ENCODE assay signal across 8 cellular contexts in the genomic region with DNA sequence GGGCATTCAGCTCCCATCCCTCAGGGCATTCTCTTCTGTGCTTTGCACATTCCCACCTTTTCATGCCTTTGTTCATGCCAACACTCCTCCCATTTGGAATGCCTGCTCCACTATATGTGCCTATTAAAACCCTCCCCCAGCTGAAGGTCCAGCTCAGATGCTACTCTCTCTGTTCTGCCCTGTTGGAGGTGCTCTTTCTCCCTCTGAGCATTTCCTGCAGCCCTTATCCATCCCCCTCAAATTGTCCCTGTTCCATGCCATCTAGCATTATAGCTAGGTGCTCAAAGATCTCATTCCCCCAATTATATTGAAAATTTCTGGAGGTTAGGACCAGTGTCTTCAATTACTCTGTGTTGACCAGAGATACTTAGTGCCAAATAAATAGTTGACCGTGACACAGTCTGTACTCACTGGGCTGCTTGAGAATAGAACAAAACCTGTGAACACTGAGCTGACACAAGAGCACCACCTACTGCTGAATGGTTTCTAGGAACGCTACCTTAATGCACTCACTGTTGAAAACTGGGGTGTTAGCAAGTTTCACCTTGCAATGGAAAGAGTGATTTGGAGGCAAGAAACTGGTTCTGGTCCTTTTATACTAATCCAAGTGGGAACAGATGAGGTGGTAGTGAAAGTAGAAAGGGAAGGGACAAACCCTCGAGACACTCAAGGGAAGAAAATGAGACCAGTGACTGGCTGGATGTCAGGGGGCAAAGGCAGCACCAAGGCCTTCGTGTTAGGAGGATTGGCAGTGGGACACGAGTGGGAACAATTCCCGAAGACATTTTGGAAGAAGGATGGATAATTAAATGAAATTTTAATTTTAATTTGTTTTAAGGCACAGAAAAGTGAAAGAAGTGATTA.
DNase-seq lines count a peak whose midpoint lies in the region; ATAC-seq and TF ChIP-seq lines count a peak whose summit lies in the region.

No MANE protein-coding gene starts in this region.

- no peak overlapping the region for H3K4me3 ChIP-seq in colonic mucosa

- TF ChIP-seq CTCF in colonic mucosa (IDR thresholded peaks at IDR 0.05) = peak; percentile 36

- H3K4me1 ChIP-seq in colonic mucosa = peaks cover 3% of the 10 kb centered on the region

- H3K27me3 ChIP-seq in colonic mucosa = no peaks in the 10 kb centered on the region

- DNase-seq in NCI-H2081 (lab: John Stamatoyannopoulos, UW) (peak; percentile 52 to 58), NCI-H2081 treated with DMSO at 0.1 percent for 48 hours (lab: John Stamatoyannopoulos, UW) (no peak), NCI-H2227 treated with DMSO at 0.1 percent for 48 hours (lab: John Stamatoyannopoulos, UW) (peak; percentile 7), colonic mucosa (peak; percentile 40), midbrain (lab: John Stamatoyannopoulos, UW) (peak; percentile 22), NCI-H1436 (lab: John Stamatoyannopoulos, UW) (no peak)

- no peak overlapping the region for H3K27ac ChIP-seq in colonic mucosa

- no peak overlapping the region for H3K9ac ChIP-seq in colonic mucosa (ENCODE audit: low read depth in 2 of 2, low read length in 2 of 2)

- intact Hi-C loops in colonic mucosa (cut with DNase I) = loop anchor here (10.0 kb wide), 2 partner anchors 187 to 267 kb away; no protein-coding TSS in a partner anchor

- ATAC-seq in GM19455 (IDR thresholded peaks at IDR 0.05; ENCODE audit: unreplicated experiment) = no peak
- ATAC-seq in activated CD4-positive, CD25-positive, alpha-beta regulatory T cell treated with anti-CD3 and anti-CD28 coated beads, Interleukin-2, amount 50 U/mL, for 24 hours = no peak

- H3K9me3 ChIP-seq in colonic mucosa = no peaks in the 10 kb centered on the region

- no peaks in the 10 kb centered on the region for H3K36me3 ChIP-seq in colonic mucosa

Comparison
In these comparisons a context has a peak if more than half of its experiments do, and no peak if none do; other contexts are left out.
1. DNase-seq: peak in NCI-H2081 (2 of 2), NCI-H2227 treated with DMSO at 0.1 percent for 48 hours (single experiment), colonic mucosa (single experiment) and midbrain (single experiment); none in NCI-H2081 treated with DMSO at 0.1 percent for 48 hours (single experiment) and NCI-H1436 (single experiment).